In genomic region chr4:139630991-139631390, GRCh38 we compare ENCODE assay signal across 1 cellular context.
A peak's percentile ranks its signal among the peaks of the same experiment; 100 is the strongest.
TF ChIP-seq lines count a peak whose summit lies in the region.

No MANE protein-coding gene starts in this region.

TF ChIP-seq in HepG2, 621 proteins besides CTCF, POLR2A, EP300 and RAD21 (continued from another document and continues in another):
- TF ChIP-seq RERE (CRISPR knock-in tag; IDR thresholded peaks at IDR 0.05; ENCODE audit: low read depth): no peak
- no peak for TF ChIP-seq ZNF367 (CRISPR knock-in tag; IDR thresholded peaks at IDR 0.05; ENCODE audit: borderline replicate concordance)
- TF ChIP-seq ZNF572 (CRISPR knock-in tag; IDR thresholded peaks at IDR 0.05): no peak
- no peak for TF ChIP-seq ZBTB40 (IDR thresholded peaks at IDR 0.05)
- no peak for TF ChIP-seq ZBTB40 (CRISPR knock-in tag; IDR thresholded peaks at IDR 0.05)
- no peak for TF ChIP-seq POGK (CRISPR knock-in tag; conservative IDR thresholded peaks at IDR 0.05)
- no peak for TF ChIP-seq ARID2 (CRISPR knock-in tag; IDR thresholded peaks at IDR 0.05; ENCODE audit: borderline replicate concordance)
- 0 out of 2 replicates have a peak, but pooled peaks have one; percentile 37 for TF ChIP-seq NR2C2 (CRISPR knock-in tag; IDR thresholded peaks at IDR 0.05; ENCODE audit: borderline replicate concordance)
- no peak for TF ChIP-seq PRDM10 (CRISPR knock-in tag; IDR thresholded peaks at IDR 0.05; ENCODE audit: low read depth)
- no peak for TF ChIP-seq MIER3 (CRISPR knock-in tag; IDR thresholded peaks at IDR 0.05; ENCODE audit: borderline replicate concordance)
- TF ChIP-seq BORCS8-MEF2B (CRISPR knock-in tag; IDR thresholded peaks at IDR 0.05): no peak
- TF ChIP-seq ZNF850 (CRISPR knock-in tag; conservative IDR thresholded peaks at IDR 0.05): no peak
- no peak for TF ChIP-seq TFAP4 (IDR thresholded peaks at IDR 0.05; ENCODE audit: borderline replicate concordance, low read depth)
- TF ChIP-seq ZSCAN9 (CRISPR knock-in tag; IDR thresholded peaks at IDR 0.05; ENCODE audit: borderline replicate concordance): no peak
- no peak for TF ChIP-seq ZNF407 (CRISPR knock-in tag; IDR thresholded peaks at IDR 0.05; ENCODE audit: not compliant biosample characterization)
- no peak for TF ChIP-seq SOX6 (IDR thresholded peaks at IDR 0.05)
- TF ChIP-seq SOX6 (CRISPR knock-in tag; IDR thresholded peaks at IDR 0.05): peak; percentile 79
- 0 out of 2 replicates have a peak, but pooled peaks have one; percentile 19 for TF ChIP-seq HNF4G (IDR thresholded peaks at IDR 0.05; ENCODE audit: borderline replicate concordance, low read depth, low read length)
- TF ChIP-seq HNF4G (CRISPR knock-in tag; IDR thresholded peaks at IDR 0.05; ENCODE audit: borderline replicate concordance, low read depth): no peak
- TF ChIP-seq ZNF224 (CRISPR knock-in tag; IDR thresholded peaks at IDR 0.05): no peak
